In genomic region chr15:28738200-28738561, GRCh38 we compare ENCODE assay signal across 9 cellular contexts. TPM values are rescaled to one million over a fixed set of nuclear protein-coding genes. Genes with fewer than 3 reads are reported as not detected.
DNase-seq lines count a peak whose midpoint lies in the region; ATAC-seq and TF ChIP-seq lines count a peak whose summit lies in the region.
"Not testable (repeated sequence)": the region's sequence is repeated elsewhere in the genome, so short reads cannot be mapped to it uniquely, and the experiment has no call there.
"Had no signal": no experiment of that assay in that cellular context is flagged by ENCODE, and none has a peak within 500 bp of the region (broad histone marks: within the 10 kb centered on the region; RNA-seq: fewer than 3 reads in every experiment).

No MANE protein-coding gene starts in this region.

- H3K4me3 Mint-ChIP-seq in H9 = peak overlapping the region; percentile 43 to 83
- peak overlapping the region; percentile 70 for H3K4me3 Mint-ChIP-seq in activated T-helper 1 cell treated with anti-CD3 and anti-CD28 coated beads, Interleukin-12 subunit alpha, Interleukin-12 subunit beta, Interleukin-2, Interleukin-4 antibody, amounts not matched to agents 30 ng/mL and 10 ng/mL and 1 ng/mL, durations not matched to agents 14 hours and 24 hours and 36 hours
- H3K4me3 Mint-ChIP-seq in natural killer cell treated with Interleukin-12 subunit alpha and Interleukin-12 subunit beta and Interleukin-15 and Interleukin-18, amount 100 ng/mL, for 72 hours = peak overlapping the region; percentile 89
- peak overlapping the region; percentile 86 for H3K4me3 Mint-ChIP-seq in stimulated activated naive CD8-positive, alpha-beta T cell treated with anti-CD3 and anti-CD28 coated beads, Interleukin-15, Interleukin-2, amounts not matched to agents 100 ng/mL and 50 ng/mL, for 24 hours

- H3K4me3 ChIP-seq in BLaER1 (peak overlapping the region; percentile 71), PC-3 (ENCODE audit: low read length) (peak overlapping the region; percentile 64), choroid plexus epithelial cell (ENCODE audit: low read depth, low read length) (peak overlapping the region; percentile 49)

- H3K18ac ChIP-seq in H9 (ENCODE audit: insufficient read length, low read depth, low read length) = not testable (repeated sequence)

- H3K23me2 ChIP-seq in H9 (ENCODE audit: insufficient read length, low read depth, low read length, poor library complexity, severe bottlenecking) = not testable (repeated sequence)

- H3K27ac Mint-ChIP-seq in H9 = not testable (repeated sequence)
- H3K27ac Mint-ChIP-seq in activated T-helper 1 cell treated with anti-CD3 and anti-CD28 coated beads, Interleukin-12 subunit alpha, Interleukin-12 subunit beta, Interleukin-2, Interleukin-4 antibody, amounts not matched to agents 30 ng/mL and 10 ng/mL and 1 ng/mL, durations not matched to agents 14 hours and 24 hours and 36 hours = peak overlapping the region; percentile 89
- H3K27ac Mint-ChIP-seq in natural killer cell treated with Interleukin-12 subunit alpha and Interleukin-12 subunit beta and Interleukin-15 and Interleukin-18, amount 100 ng/mL, for 72 hours = peak overlapping the region; percentile 67 to 71
- peak overlapping the region; percentile 94 for H3K27ac Mint-ChIP-seq in stimulated activated naive CD8-positive, alpha-beta T cell treated with anti-CD3 and anti-CD28 coated beads, Interleukin-15, Interleukin-2, amounts not matched to agents 100 ng/mL and 50 ng/mL, for 24 hours

- no CpG with 5 or more reads among the region's 23 CpGs for WGBS in H9 (ENCODE audit: extremely low coverage, insufficient read length, low lambda C conversion rate)

- H3K9ac ChIP-seq in BLaER1 = peak overlapping the region; percentile 71; the same call in 1 of the 2 replicates
- not testable (repeated sequence) for H3K9ac ChIP-seq in H9 (ENCODE audit: extremely low read depth, insufficient read length, low read length); PC-3 (ENCODE audit: low read length)

- H3K27me3 ChIP-seq in BLaER1; H9 (ENCODE audit: insufficient read depth, low read length); PC-3 (ENCODE audit: low read length): not testable (repeated sequence)

- H3K23ac ChIP-seq in H9 (ENCODE audit: insufficient read length, low read depth, low read length) = not testable (repeated sequence)

- CTCF ChIA-PET in PC-3 (lab: Charles Lee) = not testable (repeated sequence)

- H3K9me2 ChIP-seq in PC-3 (replicated peaks; ENCODE audit: low read length) = not testable (repeated sequence)

- H2AFZ ChIP-seq in H9 (ENCODE audit: low read length); PC-3 (ENCODE audit: low read length): not testable (repeated sequence)

- peak; percentile 35; the same call in 1 of the 2 replicates for ATAC-seq in PC-3
- ATAC-seq in left cardiac atrium = peak; percentile 48 to 55
- peak; percentile 31 to 63 for ATAC-seq in natural killer cell treated with Interleukin-12 subunit alpha and Interleukin-12 subunit beta and Interleukin-15 and Interleukin-18, amount 100 ng/mL, for 72 hours

- H3K27me3 Mint-ChIP-seq in H9 (ENCODE audit: low read depth) = peaks cover 16% of the 10 kb centered on the region
- peaks cover 26% of the 10 kb centered on the region for H3K27me3 Mint-ChIP-seq in activated T-helper 1 cell treated with anti-CD3 and anti-CD28 coated beads, Interleukin-12 subunit alpha, Interleukin-12 subunit beta, Interleukin-2, Interleukin-4 antibody, amounts not matched to agents 30 ng/mL and 10 ng/mL and 1 ng/mL, durations not matched to agents 14 hours and 24 hours and 36 hours (ENCODE audit: insufficient read depth)
- H3K27me3 Mint-ChIP-seq in natural killer cell treated with Interleukin-12 subunit alpha and Interleukin-12 subunit beta and Interleukin-15 and Interleukin-18, amount 100 ng/mL, for 72 hours; stimulated activated naive CD8-positive, alpha-beta T cell treated with anti-CD3 and anti-CD28 coated beads, Interleukin-15, Interleukin-2, amounts not matched to agents 100 ng/mL and 50 ng/mL, for 24 hours: not testable (repeated sequence)

- not testable (repeated sequence) for H4K8ac ChIP-seq in H9 (replicated peaks; ENCODE audit: insufficient read length, low read depth, low read length)

- H2AK5ac ChIP-seq in H9 (ENCODE audit: insufficient read length, low read length) = not testable (repeated sequence)

- not testable (repeated sequence) for H3K9me3 ChIP-seq in BLaER1; H9 (ENCODE audit: control insufficient read depth, low read depth, low read length); PC-3 (ENCODE audit: low read length)

- not testable (repeated sequence) for H3T11ph ChIP-seq in H9 (ENCODE audit: low read length)

- not testable (repeated sequence) for H3K56ac ChIP-seq in H9 (ENCODE audit: insufficient read length, low read depth, low read length)

- H2BK120ac ChIP-seq in H9 (ENCODE audit: low read depth, low read length, poor library complexity, severe bottlenecking) = not testable (repeated sequence)

- not testable (repeated sequence) for H3K36me3 ChIP-seq in BLaER1; PC-3 (ENCODE audit: low read depth, low read length)

- not testable (repeated sequence) for H4K5ac ChIP-seq in H9 (ENCODE audit: insufficient read length, low read depth, low read length)

- not testable (repeated sequence) for H3K4me1 Mint-ChIP-seq in H9; activated T-helper 1 cell treated with anti-CD3 and anti-CD28 coated beads, Interleukin-12 subunit alpha, Interleukin-12 subunit beta, Interleukin-2, Interleukin-4 antibody, amounts not matched to agents 30 ng/mL and 10 ng/mL and 1 ng/mL, durations not matched to agents 14 hours and 24 hours and 36 hours (ENCODE audit: low read depth)
- H3K4me1 Mint-ChIP-seq in natural killer cell treated with Interleukin-12 subunit alpha and Interleukin-12 subunit beta and Interleukin-15 and Interleukin-18, amount 100 ng/mL, for 72 hours (ENCODE audit: low read depth in 2 of 2) = peaks cover 5 to 14% of the 10 kb centered on the region in 2 donors
- peaks cover 22% of the 10 kb centered on the region for H3K4me1 Mint-ChIP-seq in stimulated activated naive CD8-positive, alpha-beta T cell treated with anti-CD3 and anti-CD28 coated beads, Interleukin-15, Interleukin-2, amounts not matched to agents 100 ng/mL and 50 ng/mL, for 24 hours (ENCODE audit: low read depth)

- intact Hi-C loops in PC-3 (cut with micrococcal nuclease); activated T-helper 1 cell treated with anti-CD3 and anti-CD28 coated beads, Interleukin-12 subunit alpha, Interleukin-12 subunit beta, Interleukin-2, Interleukin-4 antibody, amounts not matched to agents 30 ng/mL and 10 ng/mL and 1 ng/mL, durations not matched to agents 14 hours and 24 hours and 36 hours (cut with micrococcal nuclease); left cardiac atrium (cut with DNase I): not testable (repeated sequence)

- not testable (repeated sequence) for H4K91ac ChIP-seq in H9 (ENCODE audit: insufficient read length, low read depth, low read length)

- H3K79me1 ChIP-seq in H9 (ENCODE audit: insufficient read depth, low read depth, low read length, poor library complexity, severe bottlenecking) = not testable (repeated sequence)

- H3F3A ChIP-seq in PC-3 (ENCODE audit: low read length, unreplicated experiment) = not testable (repeated sequence)

- not testable (repeated sequence) for DNase-seq in H9; PC-3; activated T-helper 1 cell treated with anti-CD3 and anti-CD28 coated beads, Interleukin-12 subunit alpha, Interleukin-12 subunit beta, Interleukin-2, Interleukin-4 antibody, amounts not matched to agents 30 ng/mL and 10 ng/mL and 1 ng/mL, durations not matched to agents 14 hours and 24 hours and 36 hours (ENCODE audit: low spot score); choroid plexus epithelial cell (ENCODE audit: low read depth); left cardiac atrium; natural killer cell treated with Interleukin-12 subunit alpha and Interleukin-12 subunit beta and Interleukin-15 and Interleukin-18, amount 100 ng/mL, for 72 hours (ENCODE audit: low spot score)

- H3K4ac ChIP-seq in H9 (ENCODE audit: low read depth, low read length) = not testable (repeated sequence)

- H3K79me2 ChIP-seq in H9 (ENCODE audit: insufficient read depth, low read length); PC-3 (ENCODE audit: low read length): not testable (repeated sequence)

- H2BK15ac ChIP-seq in H9 (ENCODE audit: low read depth, low read length) = not testable (repeated sequence)

- H3K14ac ChIP-seq in H9 (ENCODE audit: insufficient read depth, low read length) = not testable (repeated sequence)

- H3K36me3 Mint-ChIP-seq in H9 (ENCODE audit: insufficient read depth in 1 of 3, low read depth in 3 of 3); activated T-helper 1 cell treated with anti-CD3 and anti-CD28 coated beads, Interleukin-12 subunit alpha, Interleukin-12 subunit beta, Interleukin-2, Interleukin-4 antibody, amounts not matched to agents 30 ng/mL and 10 ng/mL and 1 ng/mL, durations not matched to agents 14 hours and 24 hours and 36 hours (ENCODE audit: low read depth); natural killer cell treated with Interleukin-12 subunit alpha and Interleukin-12 subunit beta and Interleukin-15 and Interleukin-18, amount 100 ng/mL, for 72 hours; stimulated activated naive CD8-positive, alpha-beta T cell treated with anti-CD3 and anti-CD28 coated beads, Interleukin-15, Interleukin-2, amounts not matched to agents 100 ng/mL and 50 ng/mL, for 24 hours (ENCODE audit: low read depth): not testable (repeated sequence)

- H2BK20ac ChIP-seq in H9 (ENCODE audit: low read depth, low read length, poor library complexity, severe bottlenecking) = not testable (repeated sequence)

- not testable (repeated sequence) for H2BK12ac ChIP-seq in H9 (ENCODE audit: insufficient read length, low read depth, low read length)

- H3K27ac ChIP-seq in BLaER1 = peak overlapping the region; percentile 77
- not testable (repeated sequence) for H3K27ac ChIP-seq in H9 (ENCODE audit: insufficient read length, low read depth, low read length); PC-3 (ENCODE audit: low read length)

- H3K9me3 Mint-ChIP-seq in H9; activated T-helper 1 cell treated with anti-CD3 and anti-CD28 coated beads, Interleukin-12 subunit alpha, Interleukin-12 subunit beta, Interleukin-2, Interleukin-4 antibody, amounts not matched to agents 30 ng/mL and 10 ng/mL and 1 ng/mL, durations not matched to agents 14 hours and 24 hours and 36 hours; natural killer cell treated with Interleukin-12 subunit alpha and Interleukin-12 subunit beta and Interleukin-15 and Interleukin-18, amount 100 ng/mL, for 72 hours; stimulated activated naive CD8-positive, alpha-beta T cell treated with anti-CD3 and anti-CD28 coated beads, Interleukin-15, Interleukin-2, amounts not matched to agents 100 ng/mL and 50 ng/mL, for 24 hours: not testable (repeated sequence)

- H4K20me1 ChIP-seq in BLaER1; H9 (ENCODE audit: control insufficient read depth, insufficient read depth, insufficient read length); PC-3 (ENCODE audit: low read length): not testable (repeated sequence)

- BruUV-seq in PC-3 (replicated peaks; lab: Mats Ljungman, UMichigan) = TSS peak; percentile 62

- H3K4me2 ChIP-seq in BLaER1 (peak overlapping the region; percentile 63), PC-3 (ENCODE audit: low read length) (peak overlapping the region; percentile 48; the same call in 1 of the 2 replicates)
- not testable (repeated sequence) for H3K4me2 ChIP-seq in H9 (ENCODE audit: insufficient read depth, insufficient read length, low read length)

- POLR2A ChIA-PET in PC-3 (lab: Charles Lee; ENCODE audit: unreplicated experiment) = not testable (repeated sequence)

- not testable (repeated sequence) for H2BK5ac ChIP-seq in H9 (ENCODE audit: insufficient read length, low read length)

- not testable (repeated sequence) for TF ChIP-seq CTCF in H9 (conservative IDR thresholded peaks at IDR 0.05); PC-3 (conservative IDR thresholded peaks at IDR 0.05; ENCODE audit: low read depth, low read length); choroid plexus epithelial cell (conservative IDR thresholded peaks at IDR 0.05; ENCODE audit: low read depth, low read length)

- H3K4me1 ChIP-seq in BLaER1; H9 (ENCODE audit: insufficient read depth, low read length); PC-3 (ENCODE audit: insufficient read depth, low read length): not testable (repeated sequence)

RNA-seq across cellular contexts. Expression of gene GOLGA8M, which starts 26.0 kb away (rescaled TPM):
- total RNA-seq in H9 (2021) (not detected in 2 replicates), PC-3 (2014; rRNA removed) (0.51 TPM in 1 of 2 replicates, not detected in the other), left cardiac atrium (1 to 10 TPM; 2.5 to 2.9 TPM)
- total RNA-seq in activated T-helper 1 cell treated with anti-CD3 and anti-CD28 coated beads, Interleukin-12 subunit alpha, Interleukin-12 subunit beta, Interleukin-2, Interleukin-4 antibody, amounts not matched to agents 30 ng/mL and 10 ng/mL and 1 ng/mL, durations not matched to agents 14 hours and 24 hours and 36 hours = 1.1 and 1.5 TPM in 2 replicates
- total RNA-seq in natural killer cell treated with Interleukin-12 subunit alpha and Interleukin-12 subunit beta and Interleukin-15 and Interleukin-18, amount 100 ng/mL, for 72 hours = 10 to 100 TPM; 21.3 to 33.1 TPM
- total RNA-seq: occipital lobe had no signal
